ENCODE assay signal across 14 cellular contexts in genomic region chr9:114172981-114173833, GRCh38. TPM values are rescaled to one million over a fixed set of nuclear protein-coding genes. Genes with fewer than 3 reads are reported as not detected.
DNase-seq lines count a peak whose midpoint lies in the region; ATAC-seq and TF ChIP-seq lines count a peak whose summit lies in the region.
"Had no signal": no experiment of that assay in that cellular context is flagged by ENCODE, and none has a peak within 500 bp of the region (broad histone marks: within the 10 kb centered on the region; RNA-seq: fewer than 3 reads in every experiment).

No MANE protein-coding gene starts in this region.

- ATAC-seq in esophagus mucosa (peak; percentile 81), HG02763 (IDR thresholded peaks at IDR 0.05; ENCODE audit: unreplicated experiment) (no peak)

- H3K27ac ChIP-seq in liver (ENCODE audit: low read depth in 1 of 2, low read length in 2 of 2), result peak overlapping the region; percentile 67 to 93
- H3K27ac ChIP-seq in tibial nerve, result peak overlapping the region; percentile 5 to 96 (median 61)
- H3K27ac ChIP-seq: SK-N-MC had no signal

- no peak for TF ChIP-seq POLR2A in tibial nerve (IDR thresholded peaks at IDR 0.05)

- H3K27me3 ChIP-seq in liver (ENCODE audit: control insufficient read depth in 4 of 4, insufficient read depth in 4 of 4, low read length in 3 of 4), result no peaks in the 10 kb centered on the region
- H3K27me3 ChIP-seq in tibial nerve, result no peaks in the 10 kb centered on the region

- peak in 1 of 2 donors; percentile 68 for TF ChIP-seq EP300 in tibial nerve (IDR thresholded peaks at IDR 0.05)

- H3K4me1 ChIP-seq in liver (ENCODE audit: control insufficient read depth in 4 of 4, insufficient read depth in 4 of 4, low read length in 3 of 4), result peaks cover 15 to 77% (median 65%) of the 10 kb centered on the region in 4 donors
- peaks cover 0 to 95% (median 40%) of the 10 kb centered on the region in 4 donors for H3K4me1 ChIP-seq in tibial nerve

- no peaks in the 10 kb centered on the region for H3K9me3 ChIP-seq in liver (ENCODE audit: control insufficient read depth in 4 of 4, low read length in 3 of 4)
- no peaks in the 10 kb centered on the region for H3K9me3 ChIP-seq in tibial nerve

- peak overlapping the region; percentile 48 to 79 for H3K9ac ChIP-seq in liver (ENCODE audit: low read depth in 1 of 2, low read length in 2 of 2)

- DNase-seq in RPMI7951 (ENCODE audit: low read depth), result peak; percentile 22
- DNase-seq in tibial nerve (ENCODE audit: low spot score in 2 of 2), result no peak
- no peak for DNase-seq in iPS-NIHi11 (ENCODE audit: low spot score)
- no peak for DNase-seq in activated effector memory CD4-positive, alpha-beta T cell treated with Interleukin-2 at 50 U/mL for 16 hours
- DNase-seq: activated CD4-positive, CD25-positive, alpha-beta regulatory T cell treated with anti-CD3 and anti-CD28 coated beads, Interleukin-2, amount 50 U/mL, for 72 hours; foreskin melanocyte; NCI-H1694 treated with DMSO at 0.1 percent for 48 hours; nucleus accumbens; stimulated activated CD4-positive, alpha-beta T cell treated with anti-CD3 and anti-CD28 coated beads, Interleukin-2, amount 100 ng/mL, for 24 hours; stimulated activated naive CD4-positive, alpha-beta T cell treated with Interleukin-2 at 50 U/mL for 16 hours had no signal

- TF ChIP-seq CTCF in liver (IDR thresholded peaks at IDR 0.05; ENCODE audit: low read depth, low read length, missing input control) (no peak), tibial nerve (IDR thresholded peaks at IDR 0.05) (no peak)

- no peak for TF ChIP-seq RAD21 in liver (IDR thresholded peaks at IDR 0.05)

- 44% methylated on average over 20 of the region's 20 CpGs for WGBS in liver
- WGBS in tibial nerve, 2 donors, result 33 to 49% methylated on average over 20 of the region's 20 CpGs

- H3K4me3 ChIP-seq in liver (ENCODE audit: low read depth in 1 of 3, low read length in 3 of 3) (no peak overlapping the region), tibial nerve (no peak overlapping the region)
- H3K4me3 ChIP-seq: SK-N-MC had no signal

- H3K36me3 ChIP-seq in liver (ENCODE audit: control insufficient read depth in 4 of 4, insufficient read depth in 3 of 4, low read depth in 1 of 4, low read length in 3 of 4) (peaks cover 0 to 4% (median 1%) of the 10 kb centered on the region in 4 donors), tibial nerve (peaks cover 0 to 7% (median 0%) of the 10 kb centered on the region in 3 donors)

TF ChIP-seq in liver, 16 proteins besides CTCF, POLR2A, EP300 and RAD21:
- TF ChIP-seq SP1 (IDR thresholded peaks at IDR 0.05), result peak; percentile 29
- peak; percentile 10 to 37 for TF ChIP-seq HNF4A (conservative IDR thresholded peaks at IDR 0.05)
- TF ChIP-seq, protein P1, sequence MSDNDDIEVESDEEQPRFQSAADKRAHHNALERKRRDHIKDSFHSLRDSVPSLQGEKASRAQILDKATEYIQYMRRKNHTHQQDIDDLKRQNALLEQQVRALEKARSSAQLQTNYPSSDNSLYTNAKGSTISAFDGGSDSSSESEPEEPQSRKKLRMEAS (IDR thresholded peaks at IDR 0.05), result peak; percentile 21
- TF ChIP-seq TAF1 (conservative IDR thresholded peaks at IDR 0.05), result no peak
- TF ChIP-seq NR2F2 (IDR thresholded peaks at IDR 0.05), result peak; percentile 7
- no peak for TF ChIP-seq FOXA2 (IDR thresholded peaks at IDR 0.05)
- peak; percentile 5 to 24 for TF ChIP-seq RXRA (IDR thresholded peaks at IDR 0.05)
TF ChIP-seq in liver: peak in this region for 5.

RNA-seq across cellular contexts. Expression of gene COL27A1, which starts 17.9 kb away (rescaled TPM):
- 2.8 and 4.7 TPM in 2 replicates for total RNA-seq in RPMI7951 (2014; rRNA removed; shearing (Covaris generic))
- total RNA-seq in esophagus mucosa (13.6 TPM), liver (10 to 100 TPM; 13.3 to 20.4 TPM), tibial nerve (10 to 100 TPM; 14.9 to 55.8 (median 27.7) TPM)
- 10 to 100 TPM in 1 of 2 donors, 1 to 10 TPM in 1; 7.0 to 10.7 TPM for polyA plus RNA-seq in liver
